In genomic region chr4:2186133-2186864, GRCh38 we compare ENCODE assay signal across 2 cellular contexts.
TF ChIP-seq lines count a peak whose summit lies in the region.

No MANE protein-coding gene starts in this region.

TF ChIP-seq in IMR-90, 13 proteins besides CTCF, POLR2A, EP300 and RAD21 (continued from another document):
- TF ChIP-seq ELK1 (IDR thresholded peaks at IDR 0.05; ENCODE audit: borderline replicate concordance, low read depth, low read length) (no peak), CHD1 (IDR thresholded peaks at IDR 0.05; ENCODE audit: low read depth, low read length) (no peak), RCOR1 (IDR thresholded peaks at IDR 0.05; ENCODE audit: insufficient replicate concordance, low read length) (no peak)

TF ChIP-seq in SK-N-SH, 30 proteins besides CTCF, POLR2A, EP300 and RAD21 (continued from another document):
- no peak for TF ChIP-seq REST (IDR thresholded peaks at IDR 0.05; ENCODE audit: low read depth, low read length)
- TF ChIP-seq EZH2phosphoT487 (IDR thresholded peaks at IDR 0.05; ENCODE audit: borderline replicate concordance, low read depth): no peak
- TF ChIP-seq PBX3 (IDR thresholded peaks at IDR 0.05): no peak
- TF ChIP-seq MEF2A (IDR thresholded peaks at IDR 0.05; ENCODE audit: borderline replicate concordance, low read depth): no peak
- no peak for TF ChIP-seq MXI1 (IDR thresholded peaks at IDR 0.05; ENCODE audit: low read depth, low read length)
- TF ChIP-seq FOXJ3 (CRISPR knock-in tag; IDR thresholded peaks at IDR 0.05): no peak
- no peak for TF ChIP-seq USF2 (IDR thresholded peaks at IDR 0.05; ENCODE audit: borderline replicate concordance, low read depth, low read length)
- no peak for TF ChIP-seq MAX (IDR thresholded peaks at IDR 0.05; ENCODE audit: low read depth)
